12 cellular contexts compared by ENCODE assay signal in genomic region chr2:105786231-105787230, GRCh38. TPM values are rescaled to one million over a fixed set of nuclear protein-coding genes. Genes with fewer than 3 reads are reported as not detected.
A peak's percentile ranks its signal among the peaks of the same experiment; 100 is the strongest.
DNase-seq lines count a peak whose midpoint lies in the region; ATAC-seq and TF ChIP-seq lines count a peak whose summit lies in the region.
"Had no signal": no experiment of that assay in that cellular context is flagged by ENCODE, and none has a peak within 500 bp of the region (broad histone marks: within the 10 kb centered on the region; RNA-seq: fewer than 3 reads in every experiment).

No MANE protein-coding gene starts in this region.

- CTCF ChIA-PET in activated CD4-positive, alpha-beta T cell treated with anti-CD3 and anti-CD28 coated beads, Interleukin-2, amount 10 ng/mL, durations not matched to agents 7 days and 5 days (lab: Charles Lee), result interaction anchor here (0.8 to 3.3 kb wide), 11 partner anchors 9 to 380 kb away, joined by 3 to 12 read pairs (median 3); no protein-coding TSS in a partner anchor

- no peak for TF ChIP-seq POLR2A in adrenal gland (IDR thresholded peaks at IDR 0.05)

- no peaks in the 10 kb centered on the region for H3K27me3 ChIP-seq in adrenal gland

- WGBS in adrenal gland, 4 donors, result 81 to 89% (median 85%) methylated on average over 23 of the region's 23 CpGs

- ATAC-seq in central memory CD8-positive, alpha-beta T cell (replicated peaks; ENCODE audit: extremely low read depth, poor library complexity, severe bottlenecking), result no peak
- peak; percentile 8 to 14 for ATAC-seq in stimulated activated naive B cell treated with anti-CD40 and anti-IgM and Interleukin-4, amounts not matched to agents 10 μg/mL and 1 μg/mL and 100 μg/mL, for 72 hours (replicated peaks)
- ATAC-seq in HG03039 (IDR thresholded peaks at IDR 0.05; ENCODE audit: unreplicated experiment), result no peak

- DNase-seq in activated CD4-positive, alpha-beta T cell treated with anti-CD3 and anti-CD28 coated beads, Interleukin-2, amount 10 ng/mL, durations not matched to agents 7 days and 5 days, result peak; percentile 32
- no peak for DNase-seq in activated CD4-positive, alpha-beta T cell treated with anti-CD3 and anti-CD28 coated beads, Interleukin-2, amount 50 U/mL, for 48 hours
- DNase-seq in RPMI8226 (peak; percentile 86), adrenal gland (no peak)
- no peak for DNase-seq in central memory CD8-positive, alpha-beta T cell (ENCODE audit: low spot score in 2 of 2)
- no peak for DNase-seq in stimulated activated naive B cell treated with anti-CD40 and anti-IgM and Interleukin-4, amounts not matched to agents 10 μg/mL and 1 μg/mL and 100 μg/mL, for 72 hours
- no peak for DNase-seq in stimulated activated CD4-positive, alpha-beta T cell treated with anti-CD3 and anti-CD28 coated beads, Interleukin-2, amount 100 ng/mL, for 48 hours
- DNase-seq: activated CD4-positive, alpha-beta T cell treated with anti-CD3 and anti-CD28 coated beads, Interleukin-2, amount 50 U/mL, for 4 hours; cerebellar nuclear complex; H7; NCI-H1694 treated with DMSO at 0.1 percent for 48 hours had no signal

- TF ChIP-seq CTCF in adrenal gland (IDR thresholded peaks at IDR 0.05), result no peak

- no peaks in the 10 kb centered on the region for H3K27me3 Mint-ChIP-seq in activated CD4-positive, alpha-beta T cell treated with anti-CD3 and anti-CD28 coated beads, Interleukin-2, amount 10 ng/mL, durations not matched to agents 7 days and 5 days
- no peaks in the 10 kb centered on the region for H3K27me3 Mint-ChIP-seq in central memory CD8-positive, alpha-beta T cell
- H3K27me3 Mint-ChIP-seq in stimulated activated naive B cell treated with anti-CD40 and anti-IgM and Interleukin-4, amounts not matched to agents 10 μg/mL and 1 μg/mL and 100 μg/mL, for 72 hours, result no peaks in the 10 kb centered on the region

- peaks cover 60% of the 10 kb centered on the region for H3K36me3 Mint-ChIP-seq in activated CD4-positive, alpha-beta T cell treated with anti-CD3 and anti-CD28 coated beads, Interleukin-2, amount 10 ng/mL, durations not matched to agents 7 days and 5 days (ENCODE audit: low read depth)
- H3K36me3 Mint-ChIP-seq in central memory CD8-positive, alpha-beta T cell (ENCODE audit: insufficient read depth), result peaks cover 19% of the 10 kb centered on the region
- peaks cover 33 to 49% of the 10 kb centered on the region in 2 donors for H3K36me3 Mint-ChIP-seq in stimulated activated naive B cell treated with anti-CD40 and anti-IgM and Interleukin-4, amounts not matched to agents 10 μg/mL and 1 μg/mL and 100 μg/mL, for 72 hours

- H3K36me3 ChIP-seq in adrenal gland (replicated peaks in 1 of 2), result no peaks in the 10 kb centered on the region

- H3K4me1 Mint-ChIP-seq in activated CD4-positive, alpha-beta T cell treated with anti-CD3 and anti-CD28 coated beads, Interleukin-2, amount 10 ng/mL, durations not matched to agents 7 days and 5 days, result peaks cover 98% of the 10 kb centered on the region
- H3K4me1 Mint-ChIP-seq in central memory CD8-positive, alpha-beta T cell, result peaks cover 95% of the 10 kb centered on the region
- H3K4me1 Mint-ChIP-seq in stimulated activated naive B cell treated with anti-CD40 and anti-IgM and Interleukin-4, amounts not matched to agents 10 μg/mL and 1 μg/mL and 100 μg/mL, for 72 hours, result peaks cover 55 to 99% of the 10 kb centered on the region in 2 donors

- H3K9me3 ChIP-seq in adrenal gland (replicated peaks in 1 of 3), result no peaks in the 10 kb centered on the region

- no peak overlapping the region for H3K4me3 ChIP-seq in adrenal gland

- peak overlapping the region; percentile 24 for H3K4me3 Mint-ChIP-seq in activated CD4-positive, alpha-beta T cell treated with anti-CD3 and anti-CD28 coated beads, Interleukin-2, amount 10 ng/mL, durations not matched to agents 7 days and 5 days
- peak overlapping the region; percentile 80 for H3K4me3 Mint-ChIP-seq in central memory CD8-positive, alpha-beta T cell
- peak overlapping the region; percentile 48 to 62 for H3K4me3 Mint-ChIP-seq in stimulated activated naive B cell treated with anti-CD40 and anti-IgM and Interleukin-4, amounts not matched to agents 10 μg/mL and 1 μg/mL and 100 μg/mL, for 72 hours

- no peaks in the 10 kb centered on the region for H3K9me3 Mint-ChIP-seq in activated CD4-positive, alpha-beta T cell treated with anti-CD3 and anti-CD28 coated beads, Interleukin-2, amount 10 ng/mL, durations not matched to agents 7 days and 5 days
- H3K9me3 Mint-ChIP-seq in central memory CD8-positive, alpha-beta T cell, result no peaks in the 10 kb centered on the region
- H3K9me3 Mint-ChIP-seq in stimulated activated naive B cell treated with anti-CD40 and anti-IgM and Interleukin-4, amounts not matched to agents 10 μg/mL and 1 μg/mL and 100 μg/mL, for 72 hours, result no peaks in the 10 kb centered on the region

- POLR2A ChIA-PET in activated CD4-positive, alpha-beta T cell treated with anti-CD3 and anti-CD28 coated beads, Interleukin-2, amount 10 ng/mL, durations not matched to agents 7 days and 5 days (lab: Charles Lee), result interaction anchor here (0.6 to 0.7 kb wide), 2 partner anchors 17 to 24 kb away, joined by 3 to 4 read pairs; no protein-coding TSS in a partner anchor

- H3K4me1 ChIP-seq in adrenal gland (replicated peaks in 1 of 2), result peaks cover 17 to 44% of the 10 kb centered on the region in 2 donors

- intact Hi-C loops in adrenal gland (cut with DNase I), result loop anchor here in 1 of 2 donors (10.0 kb wide), 1 partner anchor 88 kb away; no protein-coding TSS in a partner anchor

- H3K27ac ChIP-seq in adrenal gland, result no peak overlapping the region

- peak overlapping the region; percentile 90 for H3K27ac Mint-ChIP-seq in activated CD4-positive, alpha-beta T cell treated with anti-CD3 and anti-CD28 coated beads, Interleukin-2, amount 10 ng/mL, durations not matched to agents 7 days and 5 days
- peak overlapping the region; percentile 94 for H3K27ac Mint-ChIP-seq in central memory CD8-positive, alpha-beta T cell (ENCODE audit: low read depth)
- H3K27ac Mint-ChIP-seq in stimulated activated naive B cell treated with anti-CD40 and anti-IgM and Interleukin-4, amounts not matched to agents 10 μg/mL and 1 μg/mL and 100 μg/mL, for 72 hours, result peak overlapping the region; percentile 91

RNA-seq across cellular contexts. Expression of gene NCK2, which starts 41.8 kb away (rescaled TPM):
- total RNA-seq in activated CD4-positive, alpha-beta T cell treated with anti-CD3 and anti-CD28 coated beads, Interleukin-2, amount 10 ng/mL, durations not matched to agents 7 days and 5 days, result 10 to 100 TPM; 73.3 to 84.1 TPM
- total RNA-seq in adrenal gland, result 10 to 100 TPM; 29.8 to 56.0 (median 43.4) TPM
- polyA plus RNA-seq in adrenal gland, result 10 to 100 TPM; 13.7 to 20.5 (median 18.2) TPM

Comparison
In these comparisons a context has a peak if more than half of its experiments do, and no peak if none do; other contexts are left out.
1. DNase-seq: peak in activated CD4-positive, alpha-beta T cell treated with anti-CD3 and anti-CD28 coated beads, Interleukin-2, amount 10 ng/mL, durations not matched to agents 7 days and 5 days (single experiment) and RPMI8226 (single experiment); none in activated CD4-positive, alpha-beta T cell treated with anti-CD3 and anti-CD28 coated beads, Interleukin-2, amount 50 U/mL, for 48 hours (0 of 2), central memory CD8-positive, alpha-beta T cell (0 of 2), stimulated activated naive B cell treated with anti-CD40 and anti-IgM and Interleukin-4, amounts not matched to agents 10 μg/mL and 1 μg/mL and 100 μg/mL, for 72 hours (single experiment), stimulated activated CD4-positive, alpha-beta T cell treated with anti-CD3 and anti-CD28 coated beads, Interleukin-2, amount 100 ng/mL, for 48 hours (0 of 2) and adrenal gland (0 of 7).
2. H3K4me3 Mint-ChIP-seq: peak in every context shown above with its lines; median percentile 80 in central memory CD8-positive, alpha-beta T cell; 55 in stimulated activated naive B cell treated with anti-CD40 and anti-IgM and Interleukin-4, amounts not matched to agents 10 μg/mL and 1 μg/mL and 100 μg/mL, for 72 hours; 24 in activated CD4-positive, alpha-beta T cell treated with anti-CD3 and anti-CD28 coated beads, Interleukin-2, amount 10 ng/mL, durations not matched to agents 7 days and 5 days.
3. ATAC-seq: peak in stimulated activated naive B cell treated with anti-CD40 and anti-IgM and Interleukin-4, amounts not matched to agents 10 μg/mL and 1 μg/mL and 100 μg/mL, for 72 hours (2 of 2); none in central memory CD8-positive, alpha-beta T cell (single experiment) and HG03039 (single experiment).
4. Peak in every context shown above with its lines, with median percentiles within 50 percentile points of each other: H3K27ac Mint-ChIP-seq.